7 cellular contexts compared by ENCODE assay signal in the genomic region with DNA sequence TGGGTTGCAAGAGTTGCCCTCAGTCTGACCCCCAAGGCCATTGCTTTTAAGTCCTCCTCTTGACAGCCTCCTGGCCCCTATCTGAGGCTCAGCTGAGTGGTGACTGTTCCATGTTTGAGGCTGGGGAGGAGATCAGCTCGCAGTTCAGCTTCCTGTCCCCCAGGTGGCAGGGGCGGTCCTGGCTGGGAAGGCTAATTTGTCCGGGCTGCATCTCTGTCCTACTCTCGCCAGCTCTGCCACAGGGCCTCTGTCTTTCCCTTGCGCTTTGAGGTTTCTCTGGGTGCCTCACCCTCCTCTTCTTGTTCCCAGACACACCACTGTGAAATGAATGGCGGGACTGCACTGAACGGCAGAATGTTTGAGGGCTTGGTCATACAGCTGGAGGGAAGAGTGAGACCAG.
DNase-seq lines count a peak whose midpoint lies in the region; ATAC-seq, FAIRE-seq and TF ChIP-seq lines count a peak whose summit lies in the region.

No MANE protein-coding gene starts in this region.

- ATAC-seq in foreskin keratinocyte = peak; percentile 67

- no peak overlapping the region for H3K27ac ChIP-seq in foreskin keratinocyte

- in situ Hi-C loops in KBM-7 (cut with MboI; ENCODE audit: low pct_unique_long_range_greater_than_20kb, low sequenced_read_pairs) = no loop called here

- peaks cover 10% of the 10 kb centered on the region for H3K4me1 ChIP-seq in foreskin keratinocyte

- peaks cover 8% of the 10 kb centered on the region for H3K27me3 ChIP-seq in foreskin keratinocyte

- TF ChIP-seq CTCF in foreskin keratinocyte (conservative IDR thresholded peaks at IDR 0.05) = peak; percentile 90

- no peak for FAIRE-seq in urothelium cell line (lab: Jason Lieb, UNC)

- DNase-seq in ELR (ENCODE audit: low read depth) (peak; percentile 71), KBM-7 (peak; percentile 19), RPMI8226 (peak; percentile 51), foreskin keratinocyte (peak in 1 of 2 donors; percentile 60), urothelium cell line (ENCODE audit: low spot score) (peak; percentile 7), amygdala (lab: John Stamatoyannopoulos, UW) (no peak), Ammon's horn (ENCODE audit: low spot score) (no peak)

Comparison
In these comparisons a context has a peak if more than half of its experiments do, and no peak if none do; other contexts are left out.
1. DNase-seq: peak in ELR (single experiment), KBM-7 (single experiment), RPMI8226 (single experiment) and urothelium cell line (single experiment); none in amygdala (0 of 56) and Ammon's horn (single experiment).